Comparison of ENCODE assay signal across 2 cellular contexts in the genomic region with DNA sequence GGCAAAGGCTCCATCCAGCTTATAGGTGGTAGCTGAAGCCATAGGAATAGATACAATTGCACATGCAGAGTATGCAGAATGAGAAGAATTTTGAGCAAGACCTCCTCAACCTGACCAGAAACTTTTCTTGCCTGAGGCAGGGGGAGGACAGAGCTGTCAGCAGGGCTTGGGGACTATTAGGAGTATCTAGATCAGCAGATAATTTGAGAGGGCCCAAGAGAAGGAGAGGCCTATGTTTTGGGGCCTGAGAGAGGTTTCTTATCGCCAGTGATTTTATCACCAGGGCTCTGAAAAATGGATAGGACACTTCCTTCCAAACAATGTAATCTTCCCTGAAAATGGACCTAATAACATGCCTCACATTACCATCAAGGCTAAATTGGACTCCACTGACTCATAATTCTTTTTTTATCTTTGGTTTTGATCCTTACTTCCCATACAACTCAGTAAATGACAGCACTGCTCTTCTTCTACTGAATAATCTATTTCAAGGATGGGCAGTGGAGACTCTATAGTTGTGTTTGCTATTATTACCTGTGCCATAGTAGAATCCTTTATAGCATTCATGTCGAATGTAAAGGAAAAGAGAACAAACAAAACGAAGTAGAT.
TF ChIP-seq lines count a peak whose summit lies in the region.

No MANE protein-coding gene starts in this region.

TF ChIP-seq in HEK293, 187 proteins besides CTCF, POLR2A, EP300 and RAD21 (continued from another document):
- TF ChIP-seq, protein P1, sequence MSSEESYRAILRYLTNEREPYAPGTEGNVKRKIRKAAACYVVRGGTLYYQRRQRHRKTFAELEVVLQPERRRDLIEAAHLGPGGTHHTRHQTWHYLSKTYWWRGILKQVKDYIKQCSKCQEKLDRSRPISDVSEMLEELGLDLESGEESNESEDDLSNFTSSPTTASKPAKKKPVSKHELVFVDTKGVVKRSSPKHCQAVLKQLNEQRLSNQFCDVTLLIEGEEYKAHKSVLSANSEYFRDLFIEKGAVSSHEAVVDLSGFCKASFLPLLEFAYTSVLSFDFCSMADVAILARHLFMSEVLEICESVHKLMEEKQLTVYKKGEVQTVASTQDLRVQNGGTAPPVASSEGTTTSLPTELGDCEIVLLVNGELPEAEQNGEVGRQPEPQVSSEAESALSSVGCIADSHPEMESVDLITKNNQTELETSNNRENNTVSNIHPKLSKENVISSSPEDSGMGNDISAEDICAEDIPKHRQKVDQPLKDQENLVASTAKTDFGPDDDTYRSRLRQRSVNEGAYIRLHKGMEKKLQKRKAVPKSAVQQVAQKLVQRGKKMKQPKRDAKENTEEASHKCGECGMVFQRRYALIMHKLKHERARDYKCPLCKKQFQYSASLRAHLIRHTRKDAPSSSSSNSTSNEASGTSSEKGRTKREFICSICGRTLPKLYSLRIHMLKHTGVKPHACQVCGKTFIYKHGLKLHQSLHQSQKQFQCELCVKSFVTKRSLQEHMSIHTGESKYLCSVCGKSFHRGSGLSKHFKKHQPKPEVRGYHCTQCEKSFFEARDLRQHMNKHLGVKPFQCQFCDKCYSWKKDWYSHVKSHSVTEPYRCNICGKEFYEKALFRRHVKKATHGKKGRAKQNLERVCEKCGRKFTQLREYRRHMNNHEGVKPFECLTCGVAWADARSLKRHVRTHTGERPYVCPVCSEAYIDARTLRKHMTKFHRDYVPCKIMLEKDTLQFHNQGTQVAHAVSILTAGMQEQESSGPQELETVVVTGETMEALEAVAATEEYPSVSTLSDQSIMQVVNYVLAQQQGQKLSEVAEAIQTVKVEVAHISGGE (tag by site-specific recombination; conservative IDR thresholded peaks at IDR 0.05; ENCODE audit: low read depth): no peak
- TF ChIP-seq KLF8 (tag by site-specific recombination; IDR thresholded peaks at IDR 0.05) (no peak), ZNF791 (tag by site-specific recombination; IDR thresholded peaks at IDR 0.05) (no peak), ZNF335 (tag by site-specific recombination; conservative IDR thresholded peaks at IDR 0.05) (0 out of 2 replicates have a peak, but pooled peaks have one; percentile 15), ZNF558 (tag by site-specific recombination; IDR thresholded peaks at IDR 0.05) (no peak), SP7 (tag by site-specific recombination; IDR thresholded peaks at IDR 0.05) (peak; percentile 27; the same call in 1 of the 2 replicates), TCF7L2 (IDR thresholded peaks at IDR 0.05; ENCODE audit: borderline replicate concordance, low read depth, low read length) (peak; percentile 15; the same call in 1 of the 2 replicates), ZNF555 (tag by site-specific recombination; conservative IDR thresholded peaks at IDR 0.05) (no peak), GLIS2 (tag by site-specific recombination; IDR thresholded peaks at IDR 0.05) (no peak), ZNF157 (tag by site-specific recombination; IDR thresholded peaks at IDR 0.05) (no peak)
TF ChIP-seq in HEK293: peak in this region for 3.

TF ChIP-seq in SK-N-SH treated with all-trans-retinoic acid at 6 μM for 48 hours, 23 proteins besides CTCF, POLR2A, EP300 and RAD21 (continued from another document):
- TF ChIP-seq, protein P2, sequence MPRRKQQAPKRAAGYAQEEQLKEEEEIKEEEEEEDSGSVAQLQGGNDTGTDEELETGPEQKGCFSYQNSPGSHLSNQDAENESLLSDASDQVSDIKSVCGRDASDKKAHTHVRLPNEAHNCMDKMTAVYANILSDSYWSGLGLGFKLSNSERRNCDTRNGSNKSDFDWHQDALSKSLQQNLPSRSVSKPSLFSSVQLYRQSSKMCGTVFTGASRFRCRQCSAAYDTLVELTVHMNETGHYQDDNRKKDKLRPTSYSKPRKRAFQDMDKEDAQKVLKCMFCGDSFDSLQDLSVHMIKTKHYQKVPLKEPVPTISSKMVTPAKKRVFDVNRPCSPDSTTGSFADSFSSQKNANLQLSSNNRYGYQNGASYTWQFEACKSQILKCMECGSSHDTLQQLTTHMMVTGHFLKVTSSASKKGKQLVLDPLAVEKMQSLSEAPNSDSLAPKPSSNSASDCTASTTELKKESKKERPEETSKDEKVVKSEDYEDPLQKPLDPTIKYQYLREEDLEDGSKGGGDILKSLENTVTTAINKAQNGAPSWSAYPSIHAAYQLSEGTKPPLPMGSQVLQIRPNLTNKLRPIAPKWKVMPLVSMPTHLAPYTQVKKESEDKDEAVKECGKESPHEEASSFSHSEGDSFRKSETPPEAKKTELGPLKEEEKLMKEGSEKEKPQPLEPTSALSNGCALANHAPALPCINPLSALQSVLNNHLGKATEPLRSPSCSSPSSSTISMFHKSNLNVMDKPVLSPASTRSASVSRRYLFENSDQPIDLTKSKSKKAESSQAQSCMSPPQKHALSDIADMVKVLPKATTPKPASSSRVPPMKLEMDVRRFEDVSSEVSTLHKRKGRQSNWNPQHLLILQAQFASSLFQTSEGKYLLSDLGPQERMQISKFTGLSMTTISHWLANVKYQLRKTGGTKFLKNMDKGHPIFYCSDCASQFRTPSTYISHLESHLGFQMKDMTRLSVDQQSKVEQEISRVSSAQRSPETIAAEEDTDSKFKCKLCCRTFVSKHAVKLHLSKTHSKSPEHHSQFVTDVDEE (CRISPR knock-in tag; IDR thresholded peaks at IDR 0.05): 0 out of 2 replicates have a peak, but pooled peaks have one; percentile 24
- no peak for TF ChIP-seq ZNF8 (CRISPR knock-in tag; IDR thresholded peaks at IDR 0.05)
- no peak for TF ChIP-seq ZNF565 (CRISPR knock-in tag; conservative IDR thresholded peaks at IDR 0.05; ENCODE audit: low read depth)
- no peak for TF ChIP-seq ZFP30 (CRISPR knock-in tag; IDR thresholded peaks at IDR 0.05)
- no peak for TF ChIP-seq ESRRG (CRISPR knock-in tag; IDR thresholded peaks at IDR 0.05)
- peak; percentile 33; the same call in 1 of the 2 replicates for TF ChIP-seq TCF4 (CRISPR knock-in tag; IDR thresholded peaks at IDR 0.05; ENCODE audit: borderline replicate concordance)
- TF ChIP-seq ARNTL (CRISPR knock-in tag; IDR thresholded peaks at IDR 0.05; ENCODE audit: borderline replicate concordance, low read depth): no peak
- peak; percentile 37 for TF ChIP-seq ISL1 (CRISPR knock-in tag; IDR thresholded peaks at IDR 0.05)
